In the genomic region with DNA sequence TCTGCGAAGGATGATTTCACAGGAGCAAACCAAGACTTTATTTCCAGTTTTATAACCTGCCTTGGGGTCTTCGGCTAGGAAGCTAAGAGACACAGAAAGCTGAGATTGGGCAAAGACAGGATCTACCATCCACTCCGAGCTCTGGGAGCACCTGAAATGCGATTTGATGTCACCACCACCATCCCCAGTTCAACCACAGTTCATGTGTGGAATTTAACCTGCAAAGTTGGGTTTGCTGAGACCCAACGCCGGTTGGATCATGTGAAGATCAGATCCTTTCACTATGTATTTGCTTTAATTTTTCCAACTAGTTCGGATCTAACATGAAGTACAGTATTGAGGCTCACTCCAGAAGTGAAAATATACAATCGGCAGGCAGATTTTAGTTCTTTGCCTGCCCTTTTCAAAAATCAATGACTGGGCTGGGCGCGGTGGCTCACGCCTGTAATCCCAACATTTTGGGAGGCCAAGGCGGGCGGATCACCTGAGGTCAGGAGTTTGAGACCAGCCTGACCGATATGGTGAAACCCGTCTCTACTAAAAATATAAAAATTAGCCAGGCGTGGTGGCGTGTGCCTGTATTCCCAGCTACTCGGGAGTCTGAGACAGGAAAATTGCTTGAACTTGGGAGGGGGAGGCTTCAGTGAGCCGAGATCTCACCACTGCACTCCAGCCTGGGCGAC, we compare ENCODE assay signal across 9 cellular contexts. TPM values are rescaled to one million over a fixed set of nuclear protein-coding genes. Genes with fewer than 3 reads are reported as not detected.
DNase-seq lines count a peak whose midpoint lies in the region; ATAC-seq, FAIRE-seq and TF ChIP-seq lines count a peak whose summit lies in the region.
"Had no signal": no experiment of that assay in that cellular context is flagged by ENCODE, and none has a peak within 500 bp of the region (broad histone marks: within the 10 kb centered on the region; RNA-seq: fewer than 3 reads in every experiment).

No MANE protein-coding gene starts in this region.

- no TSS peak for BruUV-seq in OCI-LY7 (replicated peaks; lab: Mats Ljungman, UMichigan)

- POLR2A ChIA-PET in OCI-LY7 (lab: Charles Lee): interaction anchor here (0.6 to 2.7 kb wide), 6 partner anchors 16 to 31 kb away, joined by 3 to 11 read pairs (median 4); no protein-coding TSS in a partner anchor

- H3K27me3 ChIP-seq in fibroblast of lung (ENCODE audit: control insufficient read depth, insufficient read depth, low read length): no peaks in the 10 kb centered on the region
- no peaks in the 10 kb centered on the region for H3K27me3 ChIP-seq in left lung

- H3K4me3 Mint-ChIP-seq in activated T-cell treated with anti-CD3 and anti-CD28 coated beads, Interleukin-2, amount 50 U/mL, for 24 hours: peak overlapping the region; percentile 95
- H3K4me3 Mint-ChIP-seq in stimulated activated effector memory CD8-positive, alpha-beta T cell treated with anti-CD3 and anti-CD28 coated beads, Interleukin-12 subunit alpha, Interleukin-12 subunit beta, amount 100 ng/mL, for 72 hours: peak overlapping the region; percentile 93

- H3K4me2 ChIP-seq in OCI-LY7 (ENCODE audit: low read length): peak overlapping the region; percentile 67
- H3K4me2 ChIP-seq in fibroblast of lung (ENCODE audit: extremely low read depth, insufficient read depth, low read length): peak overlapping the region; percentile 15

- H3K4me1 ChIP-seq in OCI-LY7 (ENCODE audit: insufficient read depth, low read length, poor library complexity, severe bottlenecking): peaks cover 44% of the 10 kb centered on the region
- H3K4me1 ChIP-seq in fibroblast of lung (ENCODE audit: control insufficient read depth, extremely low read depth, insufficient read depth, low read length): peaks cover 7% of the 10 kb centered on the region
- peaks cover 17 to 36% of the 10 kb centered on the region in 2 donors for H3K4me1 ChIP-seq in left lung

- H3K9ac ChIP-seq in fibroblast of lung (ENCODE audit: insufficient read depth, low read length): no peak overlapping the region

- DNase-seq in activated T-cell treated with anti-CD3 and anti-CD28 coated beads, Interleukin-2, amount 50 U/mL, for 24 hours: no peak
- DNase-seq in activated T-cell treated with anti-CD3 and anti-CD28 coated beads, Interleukin-2, amount 50 U/mL, for 48 hours: no peak
- peak; percentile 42 for DNase-seq in OCI-LY7 (ENCODE audit: low spot score)
- no peak for DNase-seq in fibroblast of lung (ENCODE audit: low read depth in 2 of 2)
- no peak for DNase-seq in stimulated activated effector memory CD8-positive, alpha-beta T cell treated with anti-CD3 and anti-CD28 coated beads, Interleukin-12 subunit alpha, Interleukin-12 subunit beta, amount 100 ng/mL, for 72 hours (ENCODE audit: low spot score in 2 of 2)
- no peak for DNase-seq in RCC 7860 (ENCODE audit: low spot score)
- DNase-seq in NCI-H187 treated with DMSO at 0.1 percent for 48 hours (lab: John Stamatoyannopoulos, UW): no peak
- DNase-seq in left lung: no peak
- DNase-seq: activated effector memory CD4-positive, alpha-beta T cell treated with Interleukin-2 at 50 U/mL for 16 hours had no signal

- CTCF ChIA-PET in OCI-LY7 (lab: Charles Lee; ENCODE audit: unreplicated experiment): no interaction called here

- ATAC-seq in stimulated activated effector memory CD8-positive, alpha-beta T cell treated with anti-CD3 and anti-CD28 coated beads, Interleukin-12 subunit alpha, Interleukin-12 subunit beta, amount 100 ng/mL, for 72 hours: no peak
- no peak for ATAC-seq in left lung

- H3K79me2 ChIP-seq in OCI-LY7 (ENCODE audit: insufficient read depth, low read depth, low read length) (peaks cover 40% of the 10 kb centered on the region), fibroblast of lung (ENCODE audit: control insufficient read depth, insufficient read depth, low read length) (peaks cover 32% of the 10 kb centered on the region)

- TF ChIP-seq CTCF in OCI-LY7 (conservative IDR thresholded peaks at IDR 0.05; ENCODE audit: low read length) (no peak), fibroblast of lung (conservative IDR thresholded peaks at IDR 0.05 in 1 of 2, IDR thresholded peaks at IDR 0.05 in 1 of 2; ENCODE audit: low read depth in 1 of 2, low read length in 2 of 2) (no peak), left lung (IDR thresholded peaks at IDR 0.05) (no peak)

- H3K9me3 ChIP-seq in OCI-LY7 (ENCODE audit: low read length): peaks cover 23% of the 10 kb centered on the region; the same call in 1 of the 2 replicates
- no peaks in the 10 kb centered on the region for H3K9me3 ChIP-seq in fibroblast of lung (ENCODE audit: control insufficient read depth, insufficient read depth, low read depth, low read length)
- H3K9me3 ChIP-seq in left lung: no peaks in the 10 kb centered on the region

- H4K20me1 ChIP-seq in OCI-LY7 (ENCODE audit: insufficient read depth, low read length): no peaks in the 10 kb centered on the region
- no peaks in the 10 kb centered on the region for H4K20me1 ChIP-seq in fibroblast of lung (ENCODE audit: control insufficient read depth, extremely low read depth, insufficient read depth, low read length)

- H3K4me3 ChIP-seq in OCI-LY7 (ENCODE audit: low read depth, low read length, poor library complexity, severe bottlenecking) (peak overlapping the region; percentile 83), fibroblast of lung (replicated peaks in 1 of 4; ENCODE audit: control extremely low read depth in 1 of 4, insufficient read depth in 1 of 4, low read depth in 3 of 4, low read length in 4 of 4) (peak overlapping the region in 2 of 4 experiments; percentile 4 to 88), left lung (peak overlapping the region in 1 of 2 donors; percentile 66)

- no peaks in the 10 kb centered on the region for H3K9me3 Mint-ChIP-seq in activated T-cell treated with anti-CD3 and anti-CD28 coated beads, Interleukin-2, amount 50 U/mL, for 24 hours
- no peaks in the 10 kb centered on the region for H3K9me3 Mint-ChIP-seq in stimulated activated effector memory CD8-positive, alpha-beta T cell treated with anti-CD3 and anti-CD28 coated beads, Interleukin-12 subunit alpha, Interleukin-12 subunit beta, amount 100 ng/mL, for 72 hours

- peaks cover 28% of the 10 kb centered on the region for H3K36me3 Mint-ChIP-seq in activated T-cell treated with anti-CD3 and anti-CD28 coated beads, Interleukin-2, amount 50 U/mL, for 24 hours (ENCODE audit: low read depth)
- H3K36me3 Mint-ChIP-seq in stimulated activated effector memory CD8-positive, alpha-beta T cell treated with anti-CD3 and anti-CD28 coated beads, Interleukin-12 subunit alpha, Interleukin-12 subunit beta, amount 100 ng/mL, for 72 hours: peaks cover 15% of the 10 kb centered on the region

- no peak for FAIRE-seq in RCC 7860 (lab: Jason Lieb, UNC)

- H3K9me2 ChIP-seq in OCI-LY7 (ENCODE audit: insufficient read depth, low read length): no peaks in the 10 kb centered on the region

- intact Hi-C loops in OCI-LY7 (cut with micrococcal nuclease; ENCODE audit: unreplicated experiment): loop anchor here (10.0 kb wide), 1 partner anchor 268 kb away; a partner anchor contains a TSS
- intact Hi-C loops in left lung (cut with DNase I): no loop called here

- H3K27me3 Mint-ChIP-seq in activated T-cell treated with anti-CD3 and anti-CD28 coated beads, Interleukin-2, amount 50 U/mL, for 24 hours: no peaks in the 10 kb centered on the region

- peak overlapping the region; percentile 96 for H3K27ac ChIP-seq in OCI-LY7 (ENCODE audit: low read depth, low read length, poor library complexity, severe bottlenecking)
- H3K27ac ChIP-seq in fibroblast of lung (ENCODE audit: insufficient read depth, low read length): no peak overlapping the region
- no peak overlapping the region for H3K27ac ChIP-seq in left lung

- no peak overlapping the region for H2AFZ ChIP-seq in OCI-LY7 (ENCODE audit: low read length)
- H2AFZ ChIP-seq in fibroblast of lung (ENCODE audit: low read length): no peak overlapping the region

- H3K4me1 Mint-ChIP-seq in activated T-cell treated with anti-CD3 and anti-CD28 coated beads, Interleukin-2, amount 50 U/mL, for 24 hours (ENCODE audit: low read depth): peaks cover 37% of the 10 kb centered on the region
- H3K4me1 Mint-ChIP-seq in stimulated activated effector memory CD8-positive, alpha-beta T cell treated with anti-CD3 and anti-CD28 coated beads, Interleukin-12 subunit alpha, Interleukin-12 subunit beta, amount 100 ng/mL, for 72 hours: peaks cover 29% of the 10 kb centered on the region

- H3K36me3 ChIP-seq in OCI-LY7 (ENCODE audit: insufficient read depth, low read length) (peaks cover 36% of the 10 kb centered on the region), fibroblast of lung (ENCODE audit: control insufficient read depth, insufficient read depth, low read length) (peaks cover 2% of the 10 kb centered on the region), left lung (no peaks in the 10 kb centered on the region)

- H3K27ac Mint-ChIP-seq in activated T-cell treated with anti-CD3 and anti-CD28 coated beads, Interleukin-2, amount 50 U/mL, for 24 hours: peak overlapping the region; percentile 98
- no peak overlapping the region for H3K27ac Mint-ChIP-seq in stimulated activated effector memory CD8-positive, alpha-beta T cell treated with anti-CD3 and anti-CD28 coated beads, Interleukin-12 subunit alpha, Interleukin-12 subunit beta, amount 100 ng/mL, for 72 hours

RNA-seq across cellular contexts. Expression of a gene that starts 1.4 kb away (rescaled TPM):
- 53.9 and 81.1 TPM in 2 replicates for total RNA-seq in OCI-LY7 (2014; rRNA removed; shearing (Covaris generic))
- total RNA-seq in OCI-LY7 (2022) (94.1 and 114 TPM in 2 replicates), fibroblast of lung (14.1 and 25.4 TPM in 2 replicates), left lung (10 to 100 TPM; 44.7 to 50.9 TPM)
- 45.6 TPM in 2 replicates for polyA plus RNA-seq in fibroblast of lung
- polyA plus RNA-seq in fibroblast of lung (2012): 74.7 and 76.0 TPM in 2 replicates
- polyA minus RNA-seq in fibroblast of lung (ENCODE audit: low replicate concordance): 210 and 228 TPM in 2 replicates

RNA-seq across cellular contexts. Expression of a gene that starts 39.2 kb away (rescaled TPM):
- 0.59 and 0.60 TPM in 2 replicates for total RNA-seq in OCI-LY7 (2014; rRNA removed; shearing (Covaris generic))
- total RNA-seq in OCI-LY7 (2022) (0.26 TPM in 1 of 2 replicates, not detected in the other), fibroblast of lung (20.8 and 22.0 TPM in 2 replicates), left lung (10 to 100 TPM; 48.9 to 57.1 TPM)
- 3.5 and 3.8 TPM in 2 replicates for polyA plus RNA-seq in fibroblast of lung
- 11.3 and 14.3 TPM in 2 replicates for polyA plus RNA-seq in fibroblast of lung (2012)
- 16.4 and 23.0 TPM in 2 replicates for polyA minus RNA-seq in fibroblast of lung (ENCODE audit: low replicate concordance)

Comparison
In these comparisons a context has a peak if more than half of its experiments do, and no peak if none do; other contexts are left out.
1. RNA of a gene that starts 39.2 kb away (total RNA-seq): 48.9 to 57.1 TPM in left lung and 20.8 to 22.0 TPM in fibroblast of lung; 0.26 to 0.60 TPM in OCI-LY7; every median in the first group is over 10 times any median in the second.